Comparison of ENCODE assay signal across 8 cellular contexts in the genomic region with DNA sequence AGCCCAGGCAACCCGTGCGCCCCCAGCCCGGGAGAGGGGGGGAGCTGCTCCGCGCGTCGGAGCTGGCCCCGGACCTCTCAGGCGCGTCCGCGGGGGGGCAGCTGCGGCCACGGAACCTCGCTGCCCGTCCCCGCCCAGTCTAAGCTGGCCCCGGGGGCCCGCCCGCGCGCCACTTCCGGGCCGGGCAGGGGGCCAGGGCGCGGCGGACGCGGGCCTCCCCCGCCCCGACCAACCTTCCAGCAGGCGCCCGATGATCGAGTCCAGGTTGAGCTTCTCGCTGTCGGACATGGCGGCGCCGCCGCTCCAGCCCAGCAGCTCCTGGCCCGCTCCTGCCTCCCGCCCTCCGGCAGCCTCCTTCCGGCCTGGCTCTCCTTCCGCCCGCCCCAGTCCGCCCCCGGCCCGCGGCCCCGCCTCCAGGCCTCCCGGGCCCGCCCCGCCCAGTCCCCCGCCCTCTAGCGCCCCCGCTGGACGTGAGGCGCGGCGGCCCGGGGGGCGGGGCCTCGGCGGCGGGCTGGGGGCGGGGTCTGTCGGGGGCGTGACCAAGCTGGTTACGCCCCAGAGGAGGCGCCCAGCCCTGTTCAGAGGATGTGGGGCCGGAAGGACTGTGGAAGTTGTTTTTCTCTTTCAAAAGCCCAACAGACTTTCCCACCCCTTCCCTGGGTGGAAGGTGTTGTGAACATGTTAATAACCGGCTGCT.
DNase-seq lines count a peak whose midpoint lies in the region; ATAC-seq lines count a peak whose summit lies in the region.

TSS of gene PPP1CA (minus strand) at position 364 of the 697 bp plus-strand sequence. CDS start at position 288, 76 bp downstream.

- peak; percentile 63 for ATAC-seq in GM18907 (IDR thresholded peaks at IDR 0.05; ENCODE audit: unreplicated experiment)
- peak; percentile 55 for ATAC-seq in HG03139 (IDR thresholded peaks at IDR 0.05; ENCODE audit: unreplicated experiment)

- peak; percentile 99 for DNase-seq in AG08395 (ENCODE audit: low spot score)
- peak; percentile 91 for DNase-seq in NCI-H345 (lab: John Stamatoyannopoulos, UW)
- peak; percentile 85 to 92 (median 90) for DNase-seq in activated CD4-positive, CD25-positive, alpha-beta regulatory T cell (lab: John Stamatoyannopoulos, UW)
- DNase-seq in caudate nucleus (lab: John Stamatoyannopoulos, UW), result peak in 60 of 61 donors; percentile 20 to 96 (median 87)
- DNase-seq in iris pigment epithelial cell (ENCODE audit: low read depth), result peak; percentile 85
- DNase-seq in stimulated activated CD4-positive, alpha-beta T cell treated with anti-CD3 and anti-CD28 coated beads, Interleukin-12 subunit alpha, Interleukin-12 subunit beta, amount 100 ng/mL, for 24 hours (ENCODE audit: low read depth in 2 of 2), result peak; percentile 86

- H3K27ac ChIP-seq in caudate nucleus (ENCODE audit: low read depth, low read length), result peak within 1 kb of the TSS; percentile 98

Comparison
In these comparisons a context has a peak if more than half of its experiments do, and no peak if none do; other contexts are left out.
1. Peak in every context shown above with its lines: DNase-seq, ATAC-seq and H3K27ac ChIP-seq.